In genomic region chr12:107843351-107844311, GRCh38 we compare ENCODE assay signal across 10 cellular contexts.
DNase-seq lines count a peak whose midpoint lies in the region; ATAC-seq and TF ChIP-seq lines count a peak whose summit lies in the region.
"Had no signal": no experiment of that assay in that cellular context is flagged by ENCODE, and none has a peak within 500 bp of the region (broad histone marks: within the 10 kb centered on the region; RNA-seq: fewer than 3 reads in every experiment).

No MANE protein-coding gene starts in this region.

- peak overlapping the region; percentile 17 for H3K4me3 Mint-ChIP-seq in activated CD8-positive, alpha-beta T cell treated with anti-CD3 and anti-CD28 coated beads for 36 hours

- no peak for TF ChIP-seq CTCF in activated CD8-positive, alpha-beta T cell treated with anti-CD3 and anti-CD28 coated beads for 36 hours (IDR thresholded peaks at IDR 0.05)
- TF ChIP-seq CTCF in prostate gland (IDR thresholded peaks at IDR 0.05): no peak

- no peaks in the 10 kb centered on the region for H3K36me3 Mint-ChIP-seq in activated CD8-positive, alpha-beta T cell treated with anti-CD3 and anti-CD28 coated beads for 36 hours (ENCODE audit: low read depth)

- H3K4me1 Mint-ChIP-seq in activated CD8-positive, alpha-beta T cell treated with anti-CD3 and anti-CD28 coated beads for 36 hours (ENCODE audit: low read depth): peaks cover 6% of the 10 kb centered on the region

- H3K36me3 ChIP-seq in prostate gland: no peaks in the 10 kb centered on the region

- no peak for ATAC-seq in activated CD8-positive, alpha-beta T cell treated with anti-CD3 and anti-CD28 coated beads for 36 hours
- ATAC-seq in left cardiac atrium: peak; percentile 27 to 38
- no peak for ATAC-seq in esophagus mucosa

- CTCF ChIA-PET in activated CD8-positive, alpha-beta T cell treated with anti-CD3 and anti-CD28 coated beads for 36 hours (lab: Charles Lee): no interaction called here

- H3K27ac Mint-ChIP-seq in activated CD8-positive, alpha-beta T cell treated with anti-CD3 and anti-CD28 coated beads for 36 hours: no peak overlapping the region

- H3K4me3 ChIP-seq in prostate gland: peak overlapping the region; percentile 28 to 32

- no peaks in the 10 kb centered on the region for H3K9me3 ChIP-seq in prostate gland

- no peaks in the 10 kb centered on the region for H3K4me1 ChIP-seq in prostate gland (replicated peaks)

- H3K27me3 Mint-ChIP-seq in activated CD8-positive, alpha-beta T cell treated with anti-CD3 and anti-CD28 coated beads for 36 hours: peaks cover 45% of the 10 kb centered on the region

- H3K27ac ChIP-seq in prostate gland: peak overlapping the region; percentile 32 to 67

- H3K27me3 ChIP-seq in prostate gland (replicated peaks; ENCODE audit: insufficient read depth): no peaks in the 10 kb centered on the region

- no peak for TF ChIP-seq POLR2A in prostate gland (IDR thresholded peaks at IDR 0.05)

- DNase-seq in EL (peak; percentile 34), left cardiac atrium (peak; percentile 27), prostate gland (ENCODE audit: low spot score) (no peak), NCI-H1694 (lab: John Stamatoyannopoulos, UW) (no peak), T-helper 1 cell (no peak), NCI-H187 treated with DMSO at 0.1 percent for 48 hours (lab: John Stamatoyannopoulos, UW) (no peak)
- no peak for DNase-seq in activated CD8-positive, alpha-beta T cell treated with anti-CD3 and anti-CD28 coated beads for 36 hours
- DNase-seq: activated T-cell treated with anti-CD3 and anti-CD28 coated beads, Interleukin-2, amount 50 U/mL, for 1 hour; NCI-H748 treated with DMSO at 0.1 percent for 48 hours had no signal

- no peaks in the 10 kb centered on the region for H3K9me3 Mint-ChIP-seq in activated CD8-positive, alpha-beta T cell treated with anti-CD3 and anti-CD28 coated beads for 36 hours

- intact Hi-C loops in activated CD8-positive, alpha-beta T cell treated with anti-CD3 and anti-CD28 coated beads for 36 hours (cut with micrococcal nuclease): no loop called here
- intact Hi-C loops in left cardiac atrium (cut with DNase I): no loop called here
- intact Hi-C loops in prostate gland (cut with DNase I): no loop called here

- 3% methylated on average over 53 of the region's 59 CpGs for WGBS in prostate gland

- POLR2A ChIA-PET in activated CD8-positive, alpha-beta T cell treated with anti-CD3 and anti-CD28 coated beads for 36 hours (lab: Charles Lee): no interaction called here

Comparison
In these comparisons a context has a peak if more than half of its experiments do, and no peak if none do; other contexts are left out.
1. DNase-seq: peak in EL (single experiment) and left cardiac atrium (single experiment); none in activated CD8-positive, alpha-beta T cell treated with anti-CD3 and anti-CD28 coated beads for 36 hours (single experiment), prostate gland (single experiment), NCI-H1694 (single experiment), T-helper 1 cell (0 of 5) and NCI-H187 treated with DMSO at 0.1 percent for 48 hours (single experiment).
2. ATAC-seq: peak in left cardiac atrium (2 of 2); none in activated CD8-positive, alpha-beta T cell treated with anti-CD3 and anti-CD28 coated beads for 36 hours (single experiment) and esophagus mucosa (single experiment).